In genomic region chr3:193621127-193621526, GRCh38 we compare ENCODE assay signal across 29 cellular contexts. TPM values are rescaled to one million over a fixed set of nuclear protein-coding genes. Genes with fewer than 3 reads are reported as not detected.
A peak's percentile ranks its signal among the peaks of the same experiment; 100 is the strongest.
DNase-seq lines count a peak whose midpoint lies in the region; ATAC-seq, FAIRE-seq and TF ChIP-seq lines count a peak whose summit lies in the region.
"Had no signal": no experiment of that assay in that cellular context is flagged by ENCODE, and none has a peak within 500 bp of the region (broad histone marks: within the 10 kb centered on the region; RNA-seq: fewer than 3 reads in every experiment).

No MANE protein-coding gene starts in this region.

- POLR2A ChIA-PET in SK-N-SH (lab: Yijun Ruan, JAX) = no interaction called here

- H3K4me1 Mint-ChIP-seq in T-helper 2 cell treated with Interferon-gamma antibody and Interleukin-4, amounts not matched to agents 5 μg/mL and 100 μg/mL, for 36 hours (ENCODE audit: low read depth) = peaks cover 36% of the 10 kb centered on the region
- peaks cover 8% of the 10 kb centered on the region for H3K4me1 Mint-ChIP-seq in activated naive CD8-positive, alpha-beta T cell treated with anti-CD3 and anti-CD28 coated beads, Interleukin-2, amount 50 U/mL, for 24 hours
- H3K4me1 Mint-ChIP-seq: endodermal cell had no signal

- H3K9ac ChIP-seq in SK-N-SH = no peak overlapping the region

- H3K4me1 ChIP-seq in SK-N-SH (ENCODE audit: control insufficient read depth in 1 of 2, insufficient read depth in 2 of 2, low read depth in 1 of 2, low read length in 1 of 2) = peaks cover 4 to 6% of the 10 kb centered on the region in 2 experiments; a peak in 3 of 4 replicates
- no peaks in the 10 kb centered on the region for H3K4me1 ChIP-seq in mesodermal cell (ENCODE audit: control insufficient read depth, insufficient read depth, low read length, poor library complexity, severe bottlenecking)
- no peaks in the 10 kb centered on the region for H3K4me1 ChIP-seq in small intestine (ENCODE audit: control insufficient read depth in 2 of 2, insufficient read depth in 1 of 2, low read depth in 1 of 2, low read length in 1 of 2)
- H3K4me1 ChIP-seq: esophagus muscularis mucosa, foreskin keratinocyte, psoas muscle, vagina had no signal

- H3K27me3 ChIP-seq in SK-N-SH (ENCODE audit: insufficient read depth) = no peaks in the 10 kb centered on the region
- H3K27me3 ChIP-seq in small intestine (ENCODE audit: control insufficient read depth in 2 of 2, insufficient read depth in 2 of 2, low read length in 2 of 2) = no peaks in the 10 kb centered on the region
- H3K27me3 ChIP-seq: esophagus muscularis mucosa, foreskin keratinocyte, heart right ventricle, vagina had no signal

- FAIRE-seq in small intestine (lab: Jason Lieb, UNC) = no peak
- FAIRE-seq: D721Med had no signal

- H3K4me3 Mint-ChIP-seq in T-helper 2 cell treated with Interferon-gamma antibody and Interleukin-4, amounts not matched to agents 5 μg/mL and 100 μg/mL, for 36 hours = no peak overlapping the region
- H3K4me3 Mint-ChIP-seq in activated naive CD8-positive, alpha-beta T cell treated with anti-CD3 and anti-CD28 coated beads, Interleukin-2, amount 50 U/mL, for 24 hours = no peak overlapping the region
- H3K4me3 Mint-ChIP-seq: CD4-positive, alpha-beta T cell; endodermal cell had no signal

- peaks cover 9% of the 10 kb centered on the region; the same call in 1 of the 2 replicates for H4K20me1 ChIP-seq in SK-N-SH (ENCODE audit: insufficient read depth)

- peak overlapping the region; percentile 11 to 65; a peak in 3 of 4 replicates for H3K27ac ChIP-seq in SK-N-SH (ENCODE audit: low read depth in 2 of 2, low read length in 1 of 2)
- H3K27ac ChIP-seq in mesodermal cell (ENCODE audit: low read depth, low read length, severe bottlenecking) = peak overlapping the region; percentile 17
- H3K27ac ChIP-seq in small intestine (ENCODE audit: low read depth in 1 of 2, low read length in 1 of 2) = no peak overlapping the region
- H3K27ac ChIP-seq: 22Rv1, esophagus muscularis mucosa, foreskin keratinocyte, heart right ventricle, HL-60, psoas muscle, vagina, VCaP had no signal

- DNase-seq in SK-N-SH = no peak
- no peak for DNase-seq in T-helper 2 cell treated with Interferon-gamma antibody and Interleukin-4, amounts not matched to agents 5 μg/mL and 100 μg/mL, for 36 hours (ENCODE audit: low spot score)
- no peak for DNase-seq in activated naive CD8-positive, alpha-beta T cell treated with anti-CD3 and anti-CD28 coated beads, Interleukin-2, amount 50 U/mL, for 24 hours
- no peak for DNase-seq in cerebellum (ENCODE audit: low spot score)
- no peak for DNase-seq in small intestine
- DNase-seq: activated CD4-positive, alpha-beta T cell treated with anti-CD3 and anti-CD28 coated beads for 48 hours; activated CD8-positive, alpha-beta memory T cell treated with anti-CD3 and anti-CD28 coated beads, Interleukin-2, amount 50 U/mL, for 4 hours; activated gamma-delta T cell; CD4-positive, alpha-beta T cell; endodermal cell; H7; heart right ventricle; Karpas-422; kidney glomerular epithelial cell; NCI-H510A; psoas muscle; RPMI8226; stimulated activated naive CD8-positive, alpha-beta T cell treated with anti-CD3 and anti-CD28 coated beads, Interleukin-15, Interleukin-2, amounts not matched to agents 100 U/mL and 50 U/mL, for 24 hours had no signal

- H3K9me3 ChIP-seq in SK-N-SH (no peaks in the 10 kb centered on the region), mesodermal cell (ENCODE audit: control insufficient read depth, low read length) (no peaks in the 10 kb centered on the region), small intestine (ENCODE audit: control insufficient read depth, low read depth) (no peaks in the 10 kb centered on the region)
- H3K9me3 ChIP-seq: esophagus muscularis mucosa, heart right ventricle, psoas muscle, vagina had no signal

- no peaks in the 10 kb centered on the region for H3K27me3 Mint-ChIP-seq in T-helper 2 cell treated with Interferon-gamma antibody and Interleukin-4, amounts not matched to agents 5 μg/mL and 100 μg/mL, for 36 hours (ENCODE audit: low read depth)
- no peaks in the 10 kb centered on the region for H3K27me3 Mint-ChIP-seq in activated naive CD8-positive, alpha-beta T cell treated with anti-CD3 and anti-CD28 coated beads, Interleukin-2, amount 50 U/mL, for 24 hours
- H3K27me3 Mint-ChIP-seq: CD4-positive, alpha-beta T cell had no signal

- H3K9me2 ChIP-seq in SK-N-SH = no peaks in the 10 kb centered on the region; the same call in 1 of the 2 replicates

- no peak for TF ChIP-seq RAD21 in SK-N-SH (IDR thresholded peaks at IDR 0.05; ENCODE audit: low read length)

- H3K36me3 ChIP-seq in SK-N-SH (replicated peaks in 1 of 2; ENCODE audit: control insufficient read depth in 1 of 2, insufficient read depth in 2 of 2, low read length in 1 of 2) = peaks cover 59 to 63% of the 10 kb centered on the region in 2 experiments
- peaks cover 41% of the 10 kb centered on the region for H3K36me3 ChIP-seq in mesodermal cell (ENCODE audit: control insufficient read depth, insufficient read depth, low read length)
- H3K36me3 ChIP-seq in small intestine (ENCODE audit: control insufficient read depth in 2 of 2, insufficient read depth in 2 of 2, low read length in 2 of 2) = peaks cover 0 to 14% of the 10 kb centered on the region in 2 donors

- TF ChIP-seq EP300 in SK-N-SH (IDR thresholded peaks at IDR 0.05; ENCODE audit: borderline replicate concordance in 1 of 2, low read depth in 1 of 2, low read length in 1 of 2) = no peak

- WGBS in SK-N-SH (ENCODE audit: low lambda C conversion rate) = 83% methylated on average over 4 of the region's 4 CpGs
- 93 to 100% methylated on average over 3 of the region's 4 CpGs for WGBS in mesodermal cell (ENCODE audit: insufficient coverage in 2 of 2), 2 experiments
- WGBS in small intestine, 3 donors = 83 to 90% (median 86%) methylated on average over 4 of the region's 4 CpGs

- H3K4me3 ChIP-seq in SK-N-SH (ENCODE audit: low read depth in 2 of 2, low read length in 1 of 2) (no peak overlapping the region), mesodermal cell (ENCODE audit: extremely low read depth, insufficient read depth, low read length, poor library complexity, severe bottlenecking) (no peak overlapping the region), small intestine (ENCODE audit: low read depth in 1 of 2, low read length in 2 of 2) (no peak overlapping the region)
- H3K4me3 ChIP-seq: esophagus muscularis mucosa, heart right ventricle, lung, psoas muscle, vagina had no signal

- no peak overlapping the region for H3K4me2 ChIP-seq in SK-N-SH

- H3K79me2 ChIP-seq in SK-N-SH (ENCODE audit: insufficient read depth) = peaks cover 21% of the 10 kb centered on the region

- H3K27ac Mint-ChIP-seq in T-helper 2 cell treated with Interferon-gamma antibody and Interleukin-4, amounts not matched to agents 5 μg/mL and 100 μg/mL, for 36 hours = peak overlapping the region; percentile 74
- H3K27ac Mint-ChIP-seq in activated naive CD8-positive, alpha-beta T cell treated with anti-CD3 and anti-CD28 coated beads, Interleukin-2, amount 50 U/mL, for 24 hours = no peak overlapping the region
- H3K27ac Mint-ChIP-seq: CD4-positive, alpha-beta T cell; endodermal cell had no signal

- H2AFZ ChIP-seq in SK-N-SH (ENCODE audit: low read depth) = no peak overlapping the region

- no peak for ATAC-seq in SK-N-SH treated with all-trans-retinoic acid at 6 μM for 48 hours
- ATAC-seq in GM21619 (IDR thresholded peaks at IDR 0.05; ENCODE audit: unreplicated experiment) = peak; percentile 19
- no peak for ATAC-seq in activated naive CD8-positive, alpha-beta T cell treated with anti-CD3 and anti-CD28 coated beads, Interleukin-2, amount 50 U/mL, for 24 hours
- ATAC-seq: psoas muscle; stimulated activated naive CD8-positive, alpha-beta T cell treated with anti-CD3 and anti-CD28 coated beads, Interleukin-15, Interleukin-2, amounts not matched to agents 100 U/mL and 50 U/mL, for 24 hours had no signal

- H3K9me3 Mint-ChIP-seq in T-helper 2 cell treated with Interferon-gamma antibody and Interleukin-4, amounts not matched to agents 5 μg/mL and 100 μg/mL, for 36 hours = no peaks in the 10 kb centered on the region
- no peaks in the 10 kb centered on the region for H3K9me3 Mint-ChIP-seq in activated naive CD8-positive, alpha-beta T cell treated with anti-CD3 and anti-CD28 coated beads, Interleukin-2, amount 50 U/mL, for 24 hours
- H3K9me3 Mint-ChIP-seq: CD4-positive, alpha-beta T cell; endodermal cell had no signal

- TF ChIP-seq CTCF in SK-N-SH (IDR thresholded peaks at IDR 0.05) = no peak

- peaks cover 7% of the 10 kb centered on the region for H3F3A ChIP-seq in SK-N-SH (replicated peaks; ENCODE audit: insufficient read depth)

- H3K36me3 Mint-ChIP-seq in T-helper 2 cell treated with Interferon-gamma antibody and Interleukin-4, amounts not matched to agents 5 μg/mL and 100 μg/mL, for 36 hours (ENCODE audit: low read depth) = peaks cover 53% of the 10 kb centered on the region
- peaks cover 48% of the 10 kb centered on the region for H3K36me3 Mint-ChIP-seq in activated naive CD8-positive, alpha-beta T cell treated with anti-CD3 and anti-CD28 coated beads, Interleukin-2, amount 50 U/mL, for 24 hours (ENCODE audit: low read depth)

- CTCF ChIA-PET in SK-N-SH (lab: Yijun Ruan, JAX) = interaction anchor here (0.6 to 2.2 kb wide), 4 partner anchors 10 to 22 kb away, joined by 3 to 5 read pairs (median 4); no protein-coding TSS in a partner anchor

TF ChIP-seq in SK-N-SH, 30 proteins besides CTCF, POLR2A, EP300 and RAD21 (continues in another document):
- TF ChIP-seq TAF1 (IDR thresholded peaks at IDR 0.05; ENCODE audit: borderline replicate concordance, low read depth, low read length) (no peak), MAX (IDR thresholded peaks at IDR 0.05; ENCODE audit: low read depth) (no peak), RXRA (IDR thresholded peaks at IDR 0.05; ENCODE audit: borderline replicate concordance, low read depth) (no peak), FOSL2 (IDR thresholded peaks at IDR 0.05; ENCODE audit: borderline replicate concordance, low read depth) (no peak)

TF ChIP-seq in SK-N-SH treated with all-trans-retinoic acid at 6 μM for 48 hours, 23 proteins besides CTCF, POLR2A, EP300 and RAD21 (continues in another document):
- no peak for TF ChIP-seq CREB5 (CRISPR knock-in tag; IDR thresholded peaks at IDR 0.05; ENCODE audit: low read depth)
- TF ChIP-seq ESRRG (CRISPR knock-in tag; IDR thresholded peaks at IDR 0.05) = no peak

RNA-seq across cellular contexts. Expression of gene OPA1, which starts 28.1 kb away (rescaled TPM):
- polyA plus RNA-seq in SK-N-SH (2012; rRNA removed) (11.4 and 15.0 TPM in 2 replicates), small intestine (10 to 100 TPM; 22.3 to 28.6 (median 27.5) TPM)
- polyA plus RNA-seq in SK-N-SH (2012; cell fraction: cytosol; rRNA removed) = 18.6 and 24.7 TPM in 2 replicates
- 9.4 and 20.3 TPM in 2 replicates for polyA plus RNA-seq in SK-N-SH (2012; cell fraction: nucleus; rRNA removed)
- 66.0 TPM for polyA plus RNA-seq in mesodermal cell (2013, experiment 1 of 2)
- polyA plus RNA-seq in mesodermal cell (2013, experiment 2 of 2) = 66.3 TPM
- 88.9 TPM for total RNA-seq in cerebellum

Comparison
In these comparisons a context has a peak if more than half of its experiments do, and no peak if none do; other contexts are left out.
1. H3K27ac ChIP-seq: peak in SK-N-SH (2 of 2) and mesodermal cell (single experiment); none in small intestine (0 of 2).